ENCODE assay signal across 1 cellular context in the genomic region with DNA sequence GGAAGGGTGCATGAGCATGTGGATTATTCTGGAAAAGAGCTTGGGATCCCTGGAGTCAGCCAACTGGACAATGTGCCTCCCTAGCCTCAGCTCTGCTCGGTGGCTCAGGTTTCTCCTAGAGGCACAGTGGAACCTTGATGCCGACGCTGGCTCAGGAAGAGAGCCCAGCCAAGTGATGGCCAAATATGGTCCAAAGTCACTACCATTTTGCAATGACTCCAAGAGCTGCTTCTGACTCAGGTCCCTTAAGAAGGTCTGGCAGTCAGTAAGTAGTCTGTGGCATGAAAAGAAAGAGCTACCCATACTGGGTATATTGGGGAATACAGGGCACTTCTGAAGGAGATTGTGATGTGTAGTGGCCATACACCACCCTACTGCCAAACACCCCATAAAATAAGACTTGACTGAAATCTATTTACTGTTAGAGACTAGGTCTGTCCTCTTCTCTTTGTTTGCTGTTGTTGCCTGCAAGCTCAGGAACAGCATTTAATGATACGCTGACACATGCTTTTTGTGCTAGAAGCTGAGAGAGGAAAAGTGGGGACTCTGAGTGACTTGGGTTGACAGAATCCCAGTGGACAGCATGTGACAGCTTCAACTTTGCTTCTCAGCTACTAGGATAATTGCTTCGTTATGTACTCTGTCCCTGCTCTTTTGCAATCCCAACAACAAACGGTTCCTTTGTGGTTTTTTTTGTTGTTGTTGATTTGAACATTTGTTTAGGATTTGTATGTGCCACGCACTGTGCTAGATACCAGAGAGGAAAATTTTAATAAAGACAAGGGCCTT.
TF ChIP-seq lines count a peak whose summit lies in the region.

No MANE protein-coding gene starts in this region.

TF ChIP-seq in H1, 55 proteins besides CTCF, POLR2A, EP300 and RAD21 (continued from another document):
- TF ChIP-seq EZH2 (IDR thresholded peaks at IDR 0.05; ENCODE audit: low read depth, low read length, severe bottlenecking) (no peak), FOSL1 (IDR thresholded peaks at IDR 0.05; ENCODE audit: insufficient read depth, low read depth, low read length) (no peak), CHD2 (IDR thresholded peaks at IDR 0.05; ENCODE audit: low read length) (no peak), TCF12 (IDR thresholded peaks at IDR 0.05; ENCODE audit: low read depth, low read length) (no peak), SP1 (IDR thresholded peaks at IDR 0.05; ENCODE audit: low read depth, low read length) (no peak), CREB1 (IDR thresholded peaks at IDR 0.05) (no peak), RNF2 (IDR thresholded peaks at IDR 0.05; ENCODE audit: borderline replicate concordance, low read depth, low read length, missing control alignments, poor library complexity, severe bottlenecking) (no peak), ASH2L (IDR thresholded peaks at IDR 0.05; ENCODE audit: low read length) (no peak), JUN (IDR thresholded peaks at IDR 0.05; ENCODE audit: low read depth, low read length) (no peak), YY1 (IDR thresholded peaks at IDR 0.05; ENCODE audit: low read depth, low read length) (no peak)
- TF ChIP-seq, protein P1, sequence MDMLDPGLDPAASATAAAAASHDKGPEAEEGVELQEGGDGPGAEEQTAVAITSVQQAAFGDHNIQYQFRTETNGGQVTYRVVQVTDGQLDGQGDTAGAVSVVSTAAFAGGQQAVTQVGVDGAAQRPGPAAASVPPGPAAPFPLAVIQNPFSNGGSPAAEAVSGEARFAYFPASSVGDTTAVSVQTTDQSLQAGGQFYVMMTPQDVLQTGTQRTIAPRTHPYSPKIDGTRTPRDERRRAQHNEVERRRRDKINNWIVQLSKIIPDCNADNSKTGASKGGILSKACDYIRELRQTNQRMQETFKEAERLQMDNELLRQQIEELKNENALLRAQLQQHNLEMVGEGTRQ (IDR thresholded peaks at IDR 0.05; ENCODE audit: low read length): no peak
